13 cellular contexts compared by ENCODE assay signal in the genomic region with DNA sequence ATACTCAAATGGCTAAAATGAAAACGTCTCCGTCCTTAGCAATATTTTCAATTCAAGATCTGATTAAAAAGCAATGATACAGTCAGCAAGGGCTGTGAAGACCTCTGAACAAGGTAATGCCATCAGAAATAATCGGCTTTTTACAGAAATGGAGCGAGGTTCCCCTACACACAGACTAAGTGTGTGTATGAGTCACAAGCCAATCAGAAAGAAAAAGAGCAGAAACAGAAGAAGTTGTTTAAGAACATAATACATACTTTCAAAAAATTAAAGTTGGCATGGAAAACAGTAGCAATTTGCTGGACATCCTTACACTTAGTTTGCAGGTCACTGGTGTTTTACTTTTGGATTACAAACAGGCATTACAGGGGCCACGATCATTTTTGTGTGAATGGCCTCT.
A peak's percentile ranks its signal among the peaks of the same experiment; 100 is the strongest.
DNase-seq lines count a peak whose midpoint lies in the region; ATAC-seq and TF ChIP-seq lines count a peak whose summit lies in the region.
"Had no signal": no experiment of that assay in that cellular context is flagged by ENCODE, and none has a peak within 500 bp of the region (broad histone marks: within the 10 kb centered on the region; RNA-seq: fewer than 3 reads in every experiment).

No MANE protein-coding gene starts in this region.

- peak overlapping the region; percentile 49 for H3K4me3 Mint-ChIP-seq in T-helper 17 cell

- no peak overlapping the region for H3K27ac Mint-ChIP-seq in T-helper 17 cell

- DNase-seq in HCT116 (ENCODE audit: low read depth, low spot score) (no peak), T-helper 17 cell (no peak), medulla oblongata (ENCODE audit: extremely low spot score) (peak; percentile 3), sciatic nerve (ENCODE audit: low spot score) (no peak), NCI-H2081 treated with DMSO at 0.1 percent for 48 hours (lab: John Stamatoyannopoulos, UW) (no peak)
- DNase-seq: activated CD4-positive, alpha-beta T cell treated with anti-CD3 and anti-CD28 coated beads for 1 hour; activated effector memory CD4-positive, alpha-beta T cell treated with anti-CD3 and anti-CD28 coated beads, Interleukin-2, amount 50 U/mL, for 16 hours; mucosa of descending colon; NCI-H1105; NCI-H524 treated with DMSO at 0.1 percent for 48 hours; SHP77 treated with DMSO at 0.1 percent for 48 hours had no signal

- RAD21 ChIA-PET in HCT116 (lab: Charles Lee; ENCODE audit: low non-redundant PET in 1 of 2, low total read pairs in 2 of 2, uncharacterized antibody in 2 of 2, unreplicated experiment in 2 of 2): interaction anchor here in 1 of 2 experiments (1.8 kb wide), 1 partner anchor 653 kb away, joined by 4 read pairs; no protein-coding TSS in a partner anchor

- H3K27me3 Mint-ChIP-seq in T-helper 17 cell: peaks cover 6% of the 10 kb centered on the region

- POLR2A ChIA-PET in HCT116 (lab: Charles Lee): no interaction called here

- no peaks in the 10 kb centered on the region for H3K36me3 ChIP-seq in BLaER1 treated with 17β-estradiol and CSF1 and Interleukin-3, amounts not matched to agents 10 nM and 100 nM
- no peaks in the 10 kb centered on the region for H3K36me3 ChIP-seq in HCT116 (ENCODE audit: control insufficient read depth in 1 of 2, insufficient read depth in 2 of 2, low read length in 2 of 2)

- no peaks in the 10 kb centered on the region for H3K79me2 ChIP-seq in HCT116 (ENCODE audit: insufficient read depth, low read length)

- peak overlapping the region in 6 of 11 experiments; percentile 4 to 63 (median 36); a peak in 6 of 22 replicates for H3K9ac ChIP-seq in BLaER1 treated with 17β-estradiol and CSF1 and Interleukin-3, amounts not matched to agents 10 nM and 100 nM
- no peak overlapping the region for H3K9ac ChIP-seq in HCT116 (ENCODE audit: low read length)

- H3K27me3 ChIP-seq in BLaER1 treated with 17β-estradiol and CSF1 and Interleukin-3, amounts not matched to agents 10 nM and 100 nM: no peaks in the 10 kb centered on the region
- H3K27me3 ChIP-seq in HCT116 (ENCODE audit: insufficient read depth, low read length): no peaks in the 10 kb centered on the region

- H3K4me3 ChIP-seq in BLaER1 treated with 17β-estradiol and CSF1 and Interleukin-3, amounts not matched to agents 10 nM and 100 nM: no peak overlapping the region
- no peak overlapping the region for H3K4me3 ChIP-seq in HCT116 (replicated peaks in 1 of 2; ENCODE audit: low read depth in 1 of 2, low read length in 2 of 2)
- H3K4me3 ChIP-seq: mucosa of descending colon had no signal

- peak overlapping the region in 1 of 11 experiments; percentile 59; a peak in 3 of 22 replicates for H3K27ac ChIP-seq in BLaER1 treated with 17β-estradiol and CSF1 and Interleukin-3, amounts not matched to agents 10 nM and 100 nM
- no peak overlapping the region for H3K27ac ChIP-seq in HCT116 (ENCODE audit: low read depth, low read length)

- CTCF ChIA-PET in HCT116 (lab: Charles Lee): interaction anchor here (1.2 to 2.6 kb wide), 3 partner anchors 348 to 653 kb away, joined by 4 to 21 read pairs (median 14); no protein-coding TSS in a partner anchor

- ATAC-seq in HCT116 (no peak), T-helper 17 cell (no peak), sciatic nerve (no peak), HG02588 (IDR thresholded peaks at IDR 0.05; ENCODE audit: unreplicated experiment) (no peak)
- ATAC-seq: mucosa of descending colon had no signal

- H4K20me1 ChIP-seq in BLaER1 treated with 17β-estradiol and CSF1 and Interleukin-3, amounts not matched to agents 10 nM and 100 nM: no peaks in the 10 kb centered on the region
- no peaks in the 10 kb centered on the region for H4K20me1 ChIP-seq in HCT116 (ENCODE audit: insufficient read depth)

- intact Hi-C loops in HCT116 (cut with micrococcal nuclease) (loop anchor here (1.0 kb wide), 1 partner anchor 441 kb away; no protein-coding TSS in a partner anchor), sciatic nerve (cut with DNase I) (no loop called here)

- TF ChIP-seq POLR2A in HCT116 (IDR thresholded peaks at IDR 0.05; ENCODE audit: borderline replicate concordance, extremely low read depth, insufficient read depth, insufficient read length): no peak

- peak overlapping the region; percentile 58 to 85 (median 75) for H3K4me2 ChIP-seq in BLaER1 treated with 17β-estradiol and CSF1 and Interleukin-3, amounts not matched to agents 10 nM and 100 nM
- peak overlapping the region; percentile 23; the same call in 1 of the 2 replicates for H3K4me2 ChIP-seq in HCT116 (ENCODE audit: low read length)

- no peak for TF ChIP-seq CTCF in HCT116 (IDR thresholded peaks at IDR 0.05 in 2 of 3, conservative IDR thresholded peaks at IDR 0.05 in 1 of 3; ENCODE audit: borderline replicate concordance in 1 of 3, insufficient read depth in 1 of 3, low read depth in 2 of 3, low read length in 2 of 3)

- peaks cover 7% of the 10 kb centered on the region for H3K4me1 Mint-ChIP-seq in T-helper 17 cell

- H3K36me3 Mint-ChIP-seq in T-helper 17 cell (ENCODE audit: low read depth): peaks cover 2% of the 10 kb centered on the region

- peaks cover 21 to 49% (median 33%) of the 10 kb centered on the region in 10 experiments for H3K4me1 ChIP-seq in BLaER1 treated with 17β-estradiol and CSF1 and Interleukin-3, amounts not matched to agents 10 nM and 100 nM
- H3K4me1 ChIP-seq in HCT116 (ENCODE audit: control insufficient read depth in 1 of 2, insufficient read depth in 2 of 2, low read length in 2 of 2): peaks cover 6 to 29% of the 10 kb centered on the region in 2 experiments; a peak in 3 of 4 replicates

- BruUV-seq in HCT116 (replicated peaks; lab: Mats Ljungman, UMichigan): no TSS peak

- no peak for TF ChIP-seq RAD21 in HCT116 (IDR thresholded peaks at IDR 0.05; ENCODE audit: low read depth)

- peaks cover 0 to 9% (median 4%) of the 10 kb centered on the region in 11 experiments; a peak in 4 of 22 replicates for H3K9me3 ChIP-seq in BLaER1 treated with 17β-estradiol and CSF1 and Interleukin-3, amounts not matched to agents 10 nM and 100 nM (replicated peaks in 1 of 11)
- H3K9me3 ChIP-seq in HCT116 (ENCODE audit: control insufficient read depth in 1 of 2, insufficient read depth in 1 of 2, low read depth in 1 of 2, low read length in 2 of 2): no peaks in the 10 kb centered on the region
- H3K9me3 ChIP-seq in T-helper 17 cell (ENCODE audit: control insufficient read depth, low read length, poor library complexity, severe bottlenecking): no peaks in the 10 kb centered on the region
- H3K9me3 ChIP-seq: mucosa of descending colon had no signal

- H2AFZ ChIP-seq in HCT116 (ENCODE audit: low read depth, low read length, poor library complexity, severe bottlenecking): peak overlapping the region; percentile 29

- H3K9me2 ChIP-seq in HCT116 (ENCODE audit: insufficient read depth): no peaks in the 10 kb centered on the region

TF ChIP-seq in HCT116, 20 proteins besides CTCF, POLR2A, EP300 and RAD21 (continues in another document):
- no peak for TF ChIP-seq JUND (IDR thresholded peaks at IDR 0.05)
- TF ChIP-seq CEBPB (IDR thresholded peaks at IDR 0.05; ENCODE audit: low read depth): no peak
- TF ChIP-seq ZNF274 (IDR thresholded peaks at IDR 0.05; ENCODE audit: low read depth, low read length): no peak
- TF ChIP-seq, protein P1, sequence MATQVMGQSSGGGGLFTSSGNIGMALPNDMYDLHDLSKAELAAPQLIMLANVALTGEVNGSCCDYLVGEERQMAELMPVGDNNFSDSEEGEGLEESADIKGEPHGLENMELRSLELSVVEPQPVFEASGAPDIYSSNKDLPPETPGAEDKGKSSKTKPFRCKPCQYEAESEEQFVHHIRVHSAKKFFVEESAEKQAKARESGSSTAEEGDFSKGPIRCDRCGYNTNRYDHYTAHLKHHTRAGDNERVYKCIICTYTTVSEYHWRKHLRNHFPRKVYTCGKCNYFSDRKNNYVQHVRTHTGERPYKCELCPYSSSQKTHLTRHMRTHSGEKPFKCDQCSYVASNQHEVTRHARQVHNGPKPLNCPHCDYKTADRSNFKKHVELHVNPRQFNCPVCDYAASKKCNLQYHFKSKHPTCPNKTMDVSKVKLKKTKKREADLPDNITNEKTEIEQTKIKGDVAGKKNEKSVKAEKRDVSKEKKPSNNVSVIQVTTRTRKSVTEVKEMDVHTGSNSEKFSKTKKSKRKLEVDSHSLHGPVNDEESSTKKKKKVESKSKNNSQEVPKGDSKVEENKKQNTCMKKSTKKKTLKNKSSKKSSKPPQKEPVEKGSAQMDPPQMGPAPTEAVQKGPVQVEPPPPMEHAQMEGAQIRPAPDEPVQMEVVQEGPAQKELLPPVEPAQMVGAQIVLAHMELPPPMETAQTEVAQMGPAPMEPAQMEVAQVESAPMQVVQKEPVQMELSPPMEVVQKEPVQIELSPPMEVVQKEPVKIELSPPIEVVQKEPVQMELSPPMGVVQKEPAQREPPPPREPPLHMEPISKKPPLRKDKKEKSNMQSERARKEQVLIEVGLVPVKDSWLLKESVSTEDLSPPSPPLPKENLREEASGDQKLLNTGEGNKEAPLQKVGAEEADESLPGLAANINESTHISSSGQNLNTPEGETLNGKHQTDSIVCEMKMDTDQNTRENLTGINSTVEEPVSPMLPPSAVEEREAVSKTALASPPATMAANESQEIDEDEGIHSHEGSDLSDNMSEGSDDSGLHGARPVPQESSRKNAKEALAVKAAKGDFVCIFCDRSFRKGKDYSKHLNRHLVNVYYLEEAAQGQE (IDR thresholded peaks at IDR 0.05; ENCODE audit: low read depth): no peak
- TF ChIP-seq TCF7L2 (IDR thresholded peaks at IDR 0.05; ENCODE audit: borderline replicate concordance, extremely low read depth, insufficient read depth, insufficient read length): no peak
- TF ChIP-seq, protein P2, sequence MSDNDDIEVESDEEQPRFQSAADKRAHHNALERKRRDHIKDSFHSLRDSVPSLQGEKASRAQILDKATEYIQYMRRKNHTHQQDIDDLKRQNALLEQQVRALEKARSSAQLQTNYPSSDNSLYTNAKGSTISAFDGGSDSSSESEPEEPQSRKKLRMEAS (IDR thresholded peaks at IDR 0.05): no peak
- TF ChIP-seq, protein P3, sequence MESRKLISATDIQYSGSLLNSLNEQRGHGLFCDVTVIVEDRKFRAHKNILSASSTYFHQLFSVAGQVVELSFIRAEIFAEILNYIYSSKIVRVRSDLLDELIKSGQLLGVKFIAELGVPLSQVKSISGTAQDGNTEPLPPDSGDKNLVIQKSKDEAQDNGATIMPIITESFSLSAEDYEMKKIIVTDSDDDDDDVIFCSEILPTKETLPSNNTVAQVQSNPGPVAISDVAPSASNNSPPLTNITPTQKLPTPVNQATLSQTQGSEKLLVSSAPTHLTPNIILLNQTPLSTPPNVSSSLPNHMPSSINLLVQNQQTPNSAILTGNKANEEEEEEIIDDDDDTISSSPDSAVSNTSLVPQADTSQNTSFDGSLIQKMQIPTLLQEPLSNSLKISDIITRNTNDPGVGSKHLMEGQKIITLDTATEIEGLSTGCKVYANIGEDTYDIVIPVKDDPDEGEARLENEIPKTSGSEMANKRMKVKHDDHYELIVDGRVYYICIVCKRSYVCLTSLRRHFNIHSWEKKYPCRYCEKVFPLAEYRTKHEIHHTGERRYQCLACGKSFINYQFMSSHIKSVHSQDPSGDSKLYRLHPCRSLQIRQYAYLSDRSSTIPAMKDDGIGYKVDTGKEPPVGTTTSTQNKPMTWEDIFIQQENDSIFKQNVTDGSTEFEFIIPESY (IDR thresholded peaks at IDR 0.05; ENCODE audit: extremely low read depth, insufficient replicate concordance, low read length): no peak
- no peak for TF ChIP-seq ELF1 (IDR thresholded peaks at IDR 0.05; ENCODE audit: borderline replicate concordance, low read depth)
- TF ChIP-seq EZH2phosphoT487 (IDR thresholded peaks at IDR 0.05; ENCODE audit: borderline replicate concordance): no peak
